In the genomic region with DNA sequence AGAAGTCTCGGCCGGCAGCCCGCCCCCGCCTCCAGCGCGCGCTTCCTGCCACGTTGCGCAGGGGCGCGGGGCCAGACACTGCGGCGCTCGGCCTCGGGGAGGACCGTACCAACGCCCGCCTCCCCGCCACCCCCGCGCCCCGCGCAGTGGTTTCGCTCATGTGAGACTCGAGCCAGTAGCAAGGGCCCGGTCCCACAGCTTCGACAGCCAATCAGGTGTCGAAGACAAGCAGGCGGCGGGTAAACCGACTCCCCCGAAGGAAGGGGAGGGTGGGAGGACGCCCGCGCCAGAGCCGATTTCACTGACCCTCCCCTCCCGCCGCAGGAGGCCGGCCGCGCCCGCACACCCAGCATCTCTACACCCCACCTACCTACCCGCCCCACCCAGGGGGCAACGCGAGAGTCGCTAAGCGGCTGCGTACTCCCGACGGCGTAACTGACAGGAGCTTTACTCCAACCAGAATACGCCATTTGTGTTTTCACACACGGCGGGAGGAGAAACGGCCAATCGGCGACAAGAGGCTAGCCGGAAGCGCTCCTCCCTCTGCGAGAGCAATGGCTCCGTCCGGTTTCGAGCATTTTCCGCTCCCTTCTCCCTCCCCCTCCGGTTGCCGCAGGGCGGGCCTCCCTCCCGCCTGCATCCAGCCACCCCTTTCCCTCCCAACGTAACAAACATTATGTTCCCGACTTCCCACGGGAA, we compare ENCODE assay signal across 8 cellular contexts. TPM values are rescaled to one million over a fixed set of nuclear protein-coding genes. Genes with fewer than 3 reads are reported as not detected.
A peak's percentile ranks its signal among the peaks of the same experiment; 100 is the strongest.
DNase-seq lines count a peak whose midpoint lies in the region; ATAC-seq and TF ChIP-seq lines count a peak whose summit lies in the region.

No MANE protein-coding gene starts in this region.

- peaks cover 75 to 81% of the 10 kb centered on the region in 2 experiments for H3K4me1 ChIP-seq in neutrophil (ENCODE audit: control insufficient read depth in 1 of 2, insufficient read depth in 1 of 2, low read depth in 1 of 2, low read length in 1 of 2)

- peak overlapping the region; percentile 99 for H3K27ac ChIP-seq in neutrophil
- H3K27ac ChIP-seq in substantia nigra (ENCODE audit: low read depth, low read length, poor library complexity, severe bottlenecking), result peak overlapping the region; percentile 99

- TF ChIP-seq POLR2A in NB4 (IDR thresholded peaks at IDR 0.05; ENCODE audit: extremely low read depth, insufficient read length), result no peak

- no peaks in the 10 kb centered on the region for H3K36me3 ChIP-seq in neutrophil

- TF ChIP-seq CTCF in NB4 (IDR thresholded peaks at IDR 0.05; ENCODE audit: low read depth, low read length) (no peak), neutrophil (IDR thresholded peaks at IDR 0.05) (peak; percentile 45)

- peak; percentile 64 for ATAC-seq in HG02571 (IDR thresholded peaks at IDR 0.05; ENCODE audit: unreplicated experiment)

- no peaks in the 10 kb centered on the region for H3K27me3 ChIP-seq in neutrophil

- H3K4me3 ChIP-seq in NB4 (ENCODE audit: low read depth, low read length) (peak overlapping the region; percentile 96), neutrophil (ENCODE audit: low read depth in 1 of 2, low read length in 1 of 2) (peak overlapping the region; percentile 75 to 93)

- H3K9me3 ChIP-seq in neutrophil, result no peaks in the 10 kb centered on the region

- DNase-seq in GM04503 (ENCODE audit: low read depth) (peak; percentile 98), NB4 (ENCODE audit: low read depth) (peak; percentile 99), SK-N-DZ (ENCODE audit: low spot score) (peak; percentile 100), germinal center (ENCODE audit: low spot score) (peak; percentile 94), substantia nigra (lab: John Stamatoyannopoulos, UW) (peak; percentile 96 to 100 (median 100))
- DNase-seq in activated naive CD4-positive, alpha-beta T cell treated with anti-CD3 and anti-CD28 coated beads, Interleukin-2, amount 50 U/mL, for 16 hours, result peak; percentile 97

RNA-seq across cellular contexts. Expression of a gene that starts 0.6 kb away (rescaled TPM):
- polyA plus RNA-seq in SK-N-DZ (2014; cell fraction: cytosol; rRNA removed), result 96.9 and 104 TPM in 2 replicates
- 176 and 232 TPM in 2 replicates for polyA plus RNA-seq in SK-N-DZ (2014; cell fraction: nucleus; rRNA removed)

RNA-seq across cellular contexts. Expression of a gene that starts 33.9 kb away (rescaled TPM):
- polyA plus RNA-seq in SK-N-DZ (2014; cell fraction: cytosol; rRNA removed), result 48.8 and 74.7 TPM in 2 replicates
- 20.9 and 50.1 TPM in 2 replicates for polyA plus RNA-seq in SK-N-DZ (2014; cell fraction: nucleus; rRNA removed)

Comparison
In these comparisons a context has a peak if more than half of its experiments do, and no peak if none do; other contexts are left out.
1. Peak in every context shown above with its lines: DNase-seq, ATAC-seq, H3K4me3 ChIP-seq and H3K27ac ChIP-seq.